Comparison of ENCODE assay signal across 17 cellular contexts in genomic region chr10:71398991-71399375, GRCh38. TPM values are rescaled to one million over a fixed set of nuclear protein-coding genes. Genes with fewer than 3 reads are reported as not detected.
DNase-seq lines count a peak whose midpoint lies in the region; ATAC-seq and TF ChIP-seq lines count a peak whose summit lies in the region.
"Had no signal": no experiment of that assay in that cellular context is flagged by ENCODE, and none has a peak within 500 bp of the region (broad histone marks: within the 10 kb centered on the region; RNA-seq: fewer than 3 reads in every experiment).

No MANE protein-coding gene starts in this region.

- no peaks in the 10 kb centered on the region for H3K79me2 ChIP-seq in OCI-LY7 (ENCODE audit: insufficient read depth, low read depth, low read length)

- H3K36me3 ChIP-seq in right atrium auricular region: no peaks in the 10 kb centered on the region
- H3K36me3 ChIP-seq in OCI-LY7 (ENCODE audit: insufficient read depth, low read length): no peaks in the 10 kb centered on the region

- H3K9me3 ChIP-seq in right atrium auricular region: no peaks in the 10 kb centered on the region
- no peaks in the 10 kb centered on the region for H3K9me3 ChIP-seq in OCI-LY7 (ENCODE audit: low read length)

- TF ChIP-seq CTCF in right atrium auricular region (IDR thresholded peaks at IDR 0.05): no peak
- no peak for TF ChIP-seq CTCF in brain (conservative IDR thresholded peaks at IDR 0.05)
- TF ChIP-seq CTCF in nephron (IDR thresholded peaks at IDR 0.05; ENCODE audit: unreplicated experiment in 3 of 3): no peak
- no peak for TF ChIP-seq CTCF in OCI-LY7 (conservative IDR thresholded peaks at IDR 0.05; ENCODE audit: low read length)

- H3K27ac ChIP-seq in right atrium auricular region: no peak overlapping the region
- no peak overlapping the region for H3K27ac ChIP-seq in OCI-LY7 (ENCODE audit: low read depth, low read length, poor library complexity, severe bottlenecking)
- H3K27ac ChIP-seq: C4-2B had no signal

- H2AFZ ChIP-seq in OCI-LY7 (ENCODE audit: low read length): no peak overlapping the region

- H3K27me3 Mint-ChIP-seq in brain (peaks cover 25% of the 10 kb centered on the region), nephron (ENCODE audit: low read depth) (peaks cover 69% of the 10 kb centered on the region)

- no peak for ATAC-seq in left ventricle myocardium superior
- no peak for ATAC-seq in GM19452 (IDR thresholded peaks at IDR 0.05; ENCODE audit: unreplicated experiment)
- ATAC-seq: HepG2, Right ventricle myocardium inferior had no signal

- intact Hi-C loops in left ventricle myocardium superior (cut with micrococcal nuclease) (loop anchor here (10.0 kb wide), 1 partner anchor 166 kb away; no protein-coding TSS in a partner anchor), OCI-LY7 (cut with micrococcal nuclease; ENCODE audit: unreplicated experiment) (no loop called here)

- H3K4me3 ChIP-seq in right atrium auricular region (no peak overlapping the region), OCI-LY7 (ENCODE audit: low read depth, low read length, poor library complexity, severe bottlenecking) (no peak overlapping the region)

- H3K9me3 Mint-ChIP-seq in brain (no peaks in the 10 kb centered on the region), nephron (no peaks in the 10 kb centered on the region)
- H3K9me3 Mint-ChIP-seq: H9 had no signal

- H3K36me3 Mint-ChIP-seq in brain (no peaks in the 10 kb centered on the region), nephron (ENCODE audit: low read depth) (no peaks in the 10 kb centered on the region)

- H3K4me1 Mint-ChIP-seq in brain (peaks cover 13% of the 10 kb centered on the region), nephron (peaks cover 5% of the 10 kb centered on the region)

- no TSS peak for BruUV-seq in OCI-LY7 (replicated peaks; lab: Mats Ljungman, UMichigan)

- POLR2A ChIA-PET in OCI-LY7 (lab: Charles Lee): no interaction called here

- peak overlapping the region; percentile 81 to 88 (median 83) for H3K4me3 Mint-ChIP-seq in brain
- peak overlapping the region; percentile 10 to 69 (median 39) for H3K4me3 Mint-ChIP-seq in nephron

- H3K9me2 ChIP-seq in OCI-LY7 (ENCODE audit: insufficient read depth, low read length): no peaks in the 10 kb centered on the region

- no peak overlapping the region for H3K4me2 ChIP-seq in OCI-LY7 (ENCODE audit: low read length)

- H3K27ac Mint-ChIP-seq in brain: peak overlapping the region in 2 of 5 experiments; percentile 66 to 83
- no peak overlapping the region for H3K27ac Mint-ChIP-seq in nephron
- H3K27ac Mint-ChIP-seq: H9 had no signal

- peak; percentile 9 for DNase-seq in right atrium auricular region (ENCODE audit: low spot score)
- no peak for DNase-seq in left ventricle myocardium superior
- DNase-seq in ureter (ENCODE audit: low spot score): peak; percentile 39
- DNase-seq in OCI-LY7 (ENCODE audit: low spot score): no peak
- no peak for DNase-seq in glomerular visceral epithelial cell (ENCODE audit: extremely low spot score)
- DNase-seq: H9, KG1, NCI-H1048, NCI-H1436, NCI-H1930, NCI-H446 had no signal

- H3K4me1 ChIP-seq in right atrium auricular region (peaks cover 0 to 21% of the 10 kb centered on the region in 2 donors), OCI-LY7 (ENCODE audit: insufficient read depth, low read length, poor library complexity, severe bottlenecking) (no peaks in the 10 kb centered on the region)

- CTCF ChIA-PET in OCI-LY7 (lab: Charles Lee; ENCODE audit: unreplicated experiment): no interaction called here

- H3K27me3 ChIP-seq in right atrium auricular region: no peaks in the 10 kb centered on the region

- no peaks in the 10 kb centered on the region for H4K20me1 ChIP-seq in OCI-LY7 (ENCODE audit: insufficient read depth, low read length)

RNA-seq across cellular contexts. Expression of gene CDH23, which starts 2.3 kb away (rescaled TPM):
- total RNA-seq in right atrium auricular region (1 to 10 TPM; 3.9 to 4.4 TPM), left ventricle myocardium superior (5.4 TPM), ureter (79.3 TPM), OCI-LY7 (2022) (8.1 and 9.9 TPM in 2 replicates)
- polyA plus RNA-seq in brain (ENCODE audit: insufficient read depth, low read depth, low replicate concordance): 5.9 TPM
- 0.33 and 0.92 TPM in 2 replicates for total RNA-seq in OCI-LY7 (2014; rRNA removed; shearing (Covaris generic))
- total RNA-seq: HepG2 had no signal

Comparison
In these comparisons a context has a peak if more than half of its experiments do, and no peak if none do; other contexts are left out.
1. DNase-seq: peak in right atrium auricular region (single experiment) and ureter (single experiment); none in left ventricle myocardium superior (single experiment), OCI-LY7 (single experiment) and glomerular visceral epithelial cell (single experiment).